Comparison of ENCODE assay signal across 9 cellular contexts in the genomic region with DNA sequence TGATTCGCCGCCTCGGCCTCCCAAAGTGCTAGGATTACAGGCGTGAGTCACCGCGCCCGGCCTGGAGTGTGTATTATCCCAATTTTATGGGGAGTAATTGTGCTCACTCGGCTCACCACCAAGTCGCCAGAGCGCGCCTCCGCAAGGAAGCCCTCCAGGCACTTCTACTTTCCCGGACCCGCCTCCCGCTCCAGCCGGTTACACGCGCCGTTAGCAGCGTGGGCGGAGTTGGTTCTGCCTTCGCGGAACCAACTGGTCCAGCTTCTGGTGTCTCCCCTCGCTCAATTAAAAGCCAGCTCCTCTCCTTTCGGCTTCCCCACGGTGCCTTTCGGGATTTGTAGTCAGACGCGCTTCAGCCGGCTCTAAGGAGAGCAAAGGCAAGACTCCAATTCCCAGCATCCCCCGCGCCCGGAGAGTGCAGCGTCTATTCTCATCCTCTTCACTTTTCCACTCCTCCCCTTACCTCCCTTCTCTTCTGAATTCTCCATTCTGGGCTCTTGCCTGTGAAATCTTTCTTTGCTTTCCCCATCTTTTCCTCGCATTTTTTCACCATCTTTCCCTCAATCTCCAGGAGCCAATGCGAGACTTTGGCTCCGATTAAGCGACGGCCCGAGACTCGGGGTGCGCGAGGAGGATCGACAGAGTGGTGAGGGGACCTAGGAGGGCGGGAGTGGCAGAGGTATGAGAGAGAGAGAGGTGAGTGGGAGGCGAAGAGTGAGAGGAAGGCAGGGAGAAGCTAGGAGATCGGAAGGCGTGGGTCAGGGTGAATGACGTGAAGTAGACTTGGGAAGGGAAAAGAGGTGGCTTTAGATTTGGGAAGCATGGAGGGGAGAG. TPM values are rescaled to one million over a fixed set of nuclear protein-coding genes. Genes with fewer than 3 reads are reported as not detected.
A peak's percentile ranks its signal among the peaks of the same experiment; 100 is the strongest.
DNase-seq lines count a peak whose midpoint lies in the region; ATAC-seq, FAIRE-seq and TF ChIP-seq lines count a peak whose summit lies in the region.
"Had no signal": no experiment of that assay in that cellular context is flagged by ENCODE, and none has a peak within 500 bp of the region (broad histone marks: within the 10 kb centered on the region; RNA-seq: fewer than 3 reads in every experiment).

A gene (plus strand): TSS at position 450 of the 834 bp plus-strand sequence.

- ATAC-seq in HG03439 (IDR thresholded peaks at IDR 0.05; ENCODE audit: unreplicated experiment) = peak; percentile 96

- peak within 1 kb of the TSS; percentile 78 to 89 for H3K9ac ChIP-seq in kidney (ENCODE audit: low read length in 2 of 2)

- peak; percentile 96 for DNase-seq in AG20443 (ENCODE audit: low spot score)
- peak; percentile 99 for DNase-seq in NCI-H510A treated with DMSO at 0.1 percent for 48 hours (lab: John Stamatoyannopoulos, UW)
- DNase-seq in activated CD4-positive, alpha-beta T cell treated with anti-CD3 and anti-CD28 coated beads for 24 hours (ENCODE audit: low read depth in 2 of 2) = peak; percentile 93 to 94
- no peak for DNase-seq in chondrocyte (ENCODE audit: low spot score)
- peak; percentile 97 for DNase-seq in kidney
- DNase-seq in stimulated activated CD4-positive, alpha-beta T cell treated with anti-CD3 and anti-CD28 coated beads, Interleukin-15, amount 100 ng/mL, for 24 hours = peak; percentile 97

- peak; percentile 57 for TF ChIP-seq POLR2A in GM19193 (IDR thresholded peaks at IDR 0.05; ENCODE audit: extremely low read depth, insufficient read depth, insufficient read length)

- TF ChIP-seq CTCF in chondrocyte (IDR thresholded peaks at IDR 0.05) (no peak), kidney (IDR thresholded peaks at IDR 0.05; ENCODE audit: borderline replicate concordance, extremely low read depth, insufficient read depth) (peak; percentile 2)

- intact Hi-C loops in kidney (cut with DNase I) = no loop called here

- H3K4me3 ChIP-seq in kidney (ENCODE audit: low read length in 2 of 2) = peak within 1 kb of the TSS; percentile 94 to 96

- peak within 1 kb of the TSS; percentile 95 for H3K27ac Mint-ChIP-seq in chondrocyte (ENCODE audit: unreplicated experiment)

- peaks cover 8 to 10% of the 10 kb centered on the region in 2 donors for H3K4me1 ChIP-seq in kidney (ENCODE audit: control insufficient read depth in 1 of 2, insufficient read depth in 1 of 2, low read depth in 1 of 2, low read length in 2 of 2)

- H3K4me3 Mint-ChIP-seq in chondrocyte (ENCODE audit: unreplicated experiment) = peak within 1 kb of the TSS; percentile 99

- no peaks in the 10 kb centered on the region for H3K9me3 ChIP-seq in kidney (ENCODE audit: control insufficient read depth in 1 of 2, low read length in 2 of 2)

- peak; percentile 94 for FAIRE-seq in kidney (lab: Jason Lieb, UNC)
- FAIRE-seq: islet of Langerhans had no signal

- H3K36me3 Mint-ChIP-seq in chondrocyte (ENCODE audit: low read depth) = peaks cover 11% of the 10 kb centered on the region

- peaks cover 27% of the 10 kb centered on the region for H3K4me1 Mint-ChIP-seq in chondrocyte (ENCODE audit: low read depth)

- peak within 1 kb of the TSS; percentile 53 to 61 for H3K27ac ChIP-seq in kidney (ENCODE audit: low read depth in 2 of 2, low read length in 2 of 2)

- no peaks in the 10 kb centered on the region for H3K27me3 Mint-ChIP-seq in chondrocyte (ENCODE audit: low read depth)

- H3K9me3 Mint-ChIP-seq in chondrocyte (ENCODE audit: low read depth) = no peaks in the 10 kb centered on the region

- peaks cover 11 to 28% of the 10 kb centered on the region in 2 donors for H3K36me3 ChIP-seq in kidney (ENCODE audit: control insufficient read depth in 1 of 2, insufficient read depth in 2 of 2, low read length in 2 of 2)

RNA-seq across cellular contexts. Expression of the gene that starts here (rescaled TPM):
- 39.5 to 54.6 TPM (median 40.1 TPM) in 3 replicates for total RNA-seq in chondrocyte
- total RNA-seq in kidney = 39.3 TPM
- polyA plus RNA-seq in kidney (ENCODE audit: insufficient read depth, low read depth, low replicate concordance) = 20.9 TPM
